Comparison of ENCODE assay signal across 19 cellular contexts in genomic region chr3:13825317-13825590, GRCh38. TPM values are rescaled to one million over a fixed set of nuclear protein-coding genes. Genes with fewer than 3 reads are reported as not detected.
DNase-seq lines count a peak whose midpoint lies in the region; TF ChIP-seq lines count a peak whose summit lies in the region.
"Had no signal": no experiment of that assay in that cellular context is flagged by ENCODE, and none has a peak within 500 bp of the region (broad histone marks: within the 10 kb centered on the region; RNA-seq: fewer than 3 reads in every experiment).

No MANE protein-coding gene starts in this region.

- peaks cover 37% of the 10 kb centered on the region for H3K4me1 Mint-ChIP-seq in neural progenitor cell
- no peaks in the 10 kb centered on the region for H3K4me1 Mint-ChIP-seq in activated T-helper 1 cell treated with anti-CD3 and anti-CD28 coated beads, Interleukin-12 subunit alpha, Interleukin-12 subunit beta, Interleukin-2, Interleukin-4 antibody, amounts not matched to agents 30 ng/mL and 10 ng/mL and 1 ng/mL, durations not matched to agents 14 hours and 24 hours and 36 hours (ENCODE audit: low read depth)
- H3K4me1 Mint-ChIP-seq: B cell had no signal

- H3K4me2 ChIP-seq in neural progenitor cell, result no peak overlapping the region

- H3K27ac Mint-ChIP-seq in neural progenitor cell, result peak overlapping the region; percentile 89
- H3K27ac Mint-ChIP-seq in activated T-helper 1 cell treated with anti-CD3 and anti-CD28 coated beads, Interleukin-12 subunit alpha, Interleukin-12 subunit beta, Interleukin-2, Interleukin-4 antibody, amounts not matched to agents 30 ng/mL and 10 ng/mL and 1 ng/mL, durations not matched to agents 14 hours and 24 hours and 36 hours, result no peak overlapping the region
- H3K27ac Mint-ChIP-seq: B cell had no signal

- no peak overlapping the region for H3K4me3 Mint-ChIP-seq in neural progenitor cell
- H3K4me3 Mint-ChIP-seq in activated T-helper 1 cell treated with anti-CD3 and anti-CD28 coated beads, Interleukin-12 subunit alpha, Interleukin-12 subunit beta, Interleukin-2, Interleukin-4 antibody, amounts not matched to agents 30 ng/mL and 10 ng/mL and 1 ng/mL, durations not matched to agents 14 hours and 24 hours and 36 hours, result no peak overlapping the region
- H3K4me3 Mint-ChIP-seq: B cell had no signal

- H3K27me3 Mint-ChIP-seq in neural progenitor cell (ENCODE audit: insufficient read depth, low read depth), result no peaks in the 10 kb centered on the region
- no peaks in the 10 kb centered on the region for H3K27me3 Mint-ChIP-seq in activated T-helper 1 cell treated with anti-CD3 and anti-CD28 coated beads, Interleukin-12 subunit alpha, Interleukin-12 subunit beta, Interleukin-2, Interleukin-4 antibody, amounts not matched to agents 30 ng/mL and 10 ng/mL and 1 ng/mL, durations not matched to agents 14 hours and 24 hours and 36 hours (ENCODE audit: insufficient read depth)

- DNase-seq in EL (peak; percentile 19), RWPE1 (ENCODE audit: low spot score) (peak; percentile 30), epithelial cell of esophagus (ENCODE audit: low read depth) (peak; percentile 87), neural progenitor cell (ENCODE audit: low spot score) (no peak), KBM-7 (no peak)
- no peak for DNase-seq in activated naive CD4-positive, alpha-beta T cell treated with Interleukin-2 at 50 U/mL for 16 hours
- no peak for DNase-seq in activated CD4-positive, alpha-beta T cell treated with anti-CD3 and anti-CD28 coated beads, Interleukin-2, amount 50 U/mL, for 1 hour
- no peak for DNase-seq in activated T-helper 1 cell treated with anti-CD3 and anti-CD28 coated beads, Interleukin-12 subunit alpha, Interleukin-12 subunit beta, Interleukin-2, Interleukin-4 antibody, amounts not matched to agents 30 ng/mL and 10 ng/mL and 1 ng/mL, durations not matched to agents 14 hours and 24 hours and 36 hours (ENCODE audit: low spot score)
- DNase-seq: DMS 273 treated with DMSO at 0.1 percent for 48 hours, DND-41, GF-D8, HCEC 1CT, NCI-H1694 treated with DMSO at 0.1 percent for 48 hours, NCI-H2107, NCI-H226, NCI-H524 had no signal

- TF ChIP-seq CTCF in RWPE1 (conservative IDR thresholded peaks at IDR 0.05; ENCODE audit: low read depth) (no peak), epithelial cell of esophagus (IDR thresholded peaks at IDR 0.05; ENCODE audit: insufficient read depth, low read depth, low read length, missing control alignments) (no peak), neural progenitor cell (IDR thresholded peaks at IDR 0.05) (no peak)

- no peaks in the 10 kb centered on the region for H3K36me3 ChIP-seq in neural progenitor cell

- peaks cover 7% of the 10 kb centered on the region for H3K9me3 Mint-ChIP-seq in neural progenitor cell
- peaks cover under 1% of the 10 kb centered on the region for H3K9me3 Mint-ChIP-seq in activated T-helper 1 cell treated with anti-CD3 and anti-CD28 coated beads, Interleukin-12 subunit alpha, Interleukin-12 subunit beta, Interleukin-2, Interleukin-4 antibody, amounts not matched to agents 30 ng/mL and 10 ng/mL and 1 ng/mL, durations not matched to agents 14 hours and 24 hours and 36 hours

- H3K36me3 Mint-ChIP-seq in neural progenitor cell, result peaks cover 2% of the 10 kb centered on the region
- no peaks in the 10 kb centered on the region for H3K36me3 Mint-ChIP-seq in activated T-helper 1 cell treated with anti-CD3 and anti-CD28 coated beads, Interleukin-12 subunit alpha, Interleukin-12 subunit beta, Interleukin-2, Interleukin-4 antibody, amounts not matched to agents 30 ng/mL and 10 ng/mL and 1 ng/mL, durations not matched to agents 14 hours and 24 hours and 36 hours (ENCODE audit: low read depth)

- H3K4me3 ChIP-seq in epithelial cell of esophagus (ENCODE audit: low read length), result no peak overlapping the region
- H3K4me3 ChIP-seq in neural progenitor cell, result no peak overlapping the region

- in situ Hi-C loops in KBM-7 (cut with MboI; ENCODE audit: low pct_unique_long_range_greater_than_20kb, low sequenced_read_pairs), result no loop called here

- H4K20me1 ChIP-seq in neural progenitor cell (ENCODE audit: low read depth), result no peaks in the 10 kb centered on the region

- no peaks in the 10 kb centered on the region for H3F3A ChIP-seq in neural progenitor cell (ENCODE audit: low read depth)

- no peak overlapping the region for H3K9ac ChIP-seq in neural progenitor cell

- H3K27me3 ChIP-seq in neural progenitor cell, result no peaks in the 10 kb centered on the region

- H3K79me2 ChIP-seq in neural progenitor cell (ENCODE audit: low read depth), result no peaks in the 10 kb centered on the region

- no peak overlapping the region for H2AFZ ChIP-seq in neural progenitor cell (replicated peaks)

- CTCF ChIA-PET in RWPE1 (lab: Yijun Ruan, JAX), result interaction anchor here (1.3 kb wide), 1 partner anchor 55 kb away, joined by 3 read pairs; the partner anchor contains the start of gene WNT7A

- peak overlapping the region; percentile 85 for H3K27ac ChIP-seq in RWPE1
- no peak overlapping the region for H3K27ac ChIP-seq in neural progenitor cell

- POLR2A ChIA-PET in RWPE1 (lab: Yijun Ruan, JAX; ENCODE audit: low non-redundant PET), result no interaction called here

- no peaks in the 10 kb centered on the region for H3K9me3 ChIP-seq in neural progenitor cell (ENCODE audit: low read depth)

- intact Hi-C loops in activated T-helper 1 cell treated with anti-CD3 and anti-CD28 coated beads, Interleukin-12 subunit alpha, Interleukin-12 subunit beta, Interleukin-2, Interleukin-4 antibody, amounts not matched to agents 30 ng/mL and 10 ng/mL and 1 ng/mL, durations not matched to agents 14 hours and 24 hours and 36 hours (cut with micrococcal nuclease), result no loop called here

- peaks cover 7% of the 10 kb centered on the region for H3K4me1 ChIP-seq in neural progenitor cell

RNA-seq across cellular contexts. Expression of gene WNT7A, which starts 54.6 kb away (rescaled TPM):
- total RNA-seq in neural progenitor cell (ENCODE audit: low replicate concordance), result not detected in 2 replicates
- total RNA-seq in activated T-helper 1 cell treated with anti-CD3 and anti-CD28 coated beads, Interleukin-12 subunit alpha, Interleukin-12 subunit beta, Interleukin-2, Interleukin-4 antibody, amounts not matched to agents 30 ng/mL and 10 ng/mL and 1 ng/mL, durations not matched to agents 14 hours and 24 hours and 36 hours, result not detected in 2 replicates
- total RNA-seq: A172, B cell, Right ventricle myocardium inferior had no signal

Comparison
In these comparisons a context has a peak if more than half of its experiments do, and no peak if none do; other contexts are left out.
1. DNase-seq: peak in EL (single experiment), RWPE1 (single experiment) and epithelial cell of esophagus (single experiment); none in neural progenitor cell (single experiment), activated naive CD4-positive, alpha-beta T cell treated with Interleukin-2 at 50 U/mL for 16 hours (single experiment), activated CD4-positive, alpha-beta T cell treated with anti-CD3 and anti-CD28 coated beads, Interleukin-2, amount 50 U/mL, for 1 hour (single experiment), activated T-helper 1 cell treated with anti-CD3 and anti-CD28 coated beads, Interleukin-12 subunit alpha, Interleukin-12 subunit beta, Interleukin-2, Interleukin-4 antibody, amounts not matched to agents 30 ng/mL and 10 ng/mL and 1 ng/mL, durations not matched to agents 14 hours and 24 hours and 36 hours (single experiment) and KBM-7 (single experiment).